In genomic region chr2:218396688-218397501, GRCh38 we compare ENCODE assay signal across 1 cellular context.
TF ChIP-seq lines count a peak whose summit lies in the region.

No MANE protein-coding gene starts in this region.

TF ChIP-seq in K562, 482 proteins besides CTCF, POLR2A, EP300 and RAD21 (continues in another document):
- no peak for TF ChIP-seq SNRNP70 (optimal IDR thresholded peaks at IDR 0.05; ENCODE audit: low read depth, low read length)
- TF ChIP-seq JUNB (CRISPR knock-in tag; conservative IDR thresholded peaks at IDR 0.05) = no peak
- no peak for TF ChIP-seq SRSF7 (optimal IDR thresholded peaks at IDR 0.05; ENCODE audit: low read depth, low read length)
- TF ChIP-seq RUNX1 (IDR thresholded peaks at IDR 0.05; ENCODE audit: low read depth) = no peak
- TF ChIP-seq POLR2AphosphoS2 (IDR thresholded peaks at IDR 0.05; ENCODE audit: low read length) = no peak
- TF ChIP-seq BHLHE40 (IDR thresholded peaks at IDR 0.05; ENCODE audit: low read length) = peak; percentile 49; the same call in 1 of the 2 replicates
- no peak for TF ChIP-seq IRF2 (CRISPR knock-in tag; IDR thresholded peaks at IDR 0.05)
- TF ChIP-seq CREB1 (IDR thresholded peaks at IDR 0.05) = 0 out of 2 replicates have a peak, but pooled peaks have one; percentile 26
- 0 out of 2 replicates have a peak, but pooled peaks have one; percentile 41 for TF ChIP-seq CREB1 (CRISPR knock-in tag; IDR thresholded peaks at IDR 0.05)
- no peak for TF ChIP-seq ATF1 (CRISPR knock-in tag; IDR thresholded peaks at IDR 0.05)
- TF ChIP-seq ATF1 (tag; IDR thresholded peaks at IDR 0.05) = no peak
- TF ChIP-seq NR2C2 (CRISPR knock-in tag; IDR thresholded peaks at IDR 0.05) = no peak
- TF ChIP-seq NR2C2 (tag; IDR thresholded peaks at IDR 0.05) = no peak
- TF ChIP-seq CHD2 (IDR thresholded peaks at IDR 0.05; ENCODE audit: low read depth, low read length) = no peak
- no peak for TF ChIP-seq VEZF1 (CRISPR knock-in tag; IDR thresholded peaks at IDR 0.05)
- TF ChIP-seq ERF (CRISPR knock-in tag; IDR thresholded peaks at IDR 0.05) = peak; percentile 61; the same call in 1 of the 2 replicates
- no peak for TF ChIP-seq ZNF274 (IDR thresholded peaks at IDR 0.05; ENCODE audit: borderline replicate concordance, low read depth, low read length)
- TF ChIP-seq ZNF609 (CRISPR knock-in tag; IDR thresholded peaks at IDR 0.05; ENCODE audit: borderline replicate concordance) = no peak
- no peak for TF ChIP-seq MXD1 (CRISPR knock-in tag; IDR thresholded peaks at IDR 0.05; ENCODE audit: borderline replicate concordance, poor library complexity, severe bottlenecking)
- no peak for TF ChIP-seq MAFG (tag; conservative IDR thresholded peaks at IDR 0.05)
- TF ChIP-seq HMBOX1 (IDR thresholded peaks at IDR 0.05) = 0 out of 2 replicates have a peak, but pooled peaks have one; percentile 12
- TF ChIP-seq RERE (CRISPR knock-in tag; IDR thresholded peaks at IDR 0.05; ENCODE audit: borderline replicate concordance) = no peak
- no peak for TF ChIP-seq ZNF347 (CRISPR knock-in tag; IDR thresholded peaks at IDR 0.05; ENCODE audit: low read depth)
- no peak for TF ChIP-seq CREB3 (tag; conservative IDR thresholded peaks at IDR 0.05; ENCODE audit: low read depth)
- TF ChIP-seq MYNN (IDR thresholded peaks at IDR 0.05) = 0 out of 2 replicates have a peak, but pooled peaks have one; percentile 8
- TF ChIP-seq MYNN (CRISPR knock-in tag; IDR thresholded peaks at IDR 0.05) = no peak
- no peak for TF ChIP-seq ZNF655 (CRISPR knock-in tag; IDR thresholded peaks at IDR 0.05)
- TF ChIP-seq ZNF639 (CRISPR knock-in tag; conservative IDR thresholded peaks at IDR 0.05 in 1 of 2, IDR thresholded peaks at IDR 0.05 in 1 of 2) = no peak
- TF ChIP-seq HDAC1 (IDR thresholded peaks at IDR 0.05) = peak in 1 of 2 experiments; percentile 36; a peak in 1 of 4 replicates
- no peak for TF ChIP-seq RBM25 (IDR thresholded peaks at IDR 0.05; ENCODE audit: low read depth, low read length, severe bottlenecking)
- TF ChIP-seq RBM22 (IDR thresholded peaks at IDR 0.05; ENCODE audit: low read depth, low read length, poor library complexity, severe bottlenecking) = no peak
- no peak for TF ChIP-seq XRCC4 (IDR thresholded peaks at IDR 0.05; ENCODE audit: extremely low read depth, insufficient read depth, insufficient read length)
- TF ChIP-seq NFIX (CRISPR knock-in tag; IDR thresholded peaks at IDR 0.05; ENCODE audit: low read depth) = no peak
- no peak for TF ChIP-seq DEAF1 (CRISPR knock-in tag; IDR thresholded peaks at IDR 0.05)
- TF ChIP-seq NCOA1 (IDR thresholded peaks at IDR 0.05; ENCODE audit: low read depth) = no peak
- no peak for TF ChIP-seq CSDE1 (IDR thresholded peaks at IDR 0.05)
- no peak for TF ChIP-seq HES1 (IDR thresholded peaks at IDR 0.05; ENCODE audit: low read depth)
- TF ChIP-seq HDAC3 (IDR thresholded peaks at IDR 0.05; ENCODE audit: borderline replicate concordance, partially characterized antibody) = no peak
- TF ChIP-seq GTF2F1 (IDR thresholded peaks at IDR 0.05; ENCODE audit: low read depth, low read length) = no peak
- no peak for TF ChIP-seq YY1 (IDR thresholded peaks at IDR 0.05; ENCODE audit: borderline replicate concordance in 1 of 3, control insufficient read depth in 1 of 3, extremely low read depth in 1 of 3, insufficient read depth in 3 of 3, insufficient read length in 1 of 3, insufficient replicate concordance in 2 of 3, low read depth in 1 of 3, low read length in 2 of 3)
- 0 out of 2 replicates have a peak, but pooled peaks have one; percentile 30 for TF ChIP-seq ZBTB1 (CRISPR knock-in tag; IDR thresholded peaks at IDR 0.05; ENCODE audit: borderline replicate concordance, low read depth)
- 0 out of 2 replicates have a peak, but pooled peaks have one; percentile 21 for TF ChIP-seq ETV1 (tag; conservative IDR thresholded peaks at IDR 0.05; ENCODE audit: low read depth)
- no peak for TF ChIP-seq NELFE (IDR thresholded peaks at IDR 0.05; ENCODE audit: insufficient read depth, insufficient read length)
